ENCODE assay signal across 1 cellular context in genomic region chr21:41879190-41879998, GRCh38.
TF ChIP-seq lines count a peak whose summit lies in the region.

TSS of gene PRDM15 (minus strand) at chr21:41879344. CDS start at chr21:41860363, 18,981 bp downstream.

TF ChIP-seq in H1, 55 proteins besides CTCF, POLR2A, EP300 and RAD21 (continued from another document):
- TF ChIP-seq ATF2 (IDR thresholded peaks at IDR 0.05; ENCODE audit: low read length) (no peak), PHF8 (conservative IDR thresholded peaks at IDR 0.05; ENCODE audit: low read depth, low read length) (peak; percentile 53), BACH1 (IDR thresholded peaks at IDR 0.05; ENCODE audit: low read length) (peak; percentile 63; the same call in 1 of the 2 replicates), CHD7 (IDR thresholded peaks at IDR 0.05; ENCODE audit: insufficient replicate concordance, low read length) (no peak), TEAD4 (IDR thresholded peaks at IDR 0.05; ENCODE audit: low read depth, low read length) (0 out of 2 replicates have a peak, but pooled peaks have one; percentile 16), NRF1 (IDR thresholded peaks at IDR 0.05; ENCODE audit: low read depth, low read length) (no peak), RBBP5 (IDR thresholded peaks at IDR 0.05; ENCODE audit: borderline replicate concordance, low read depth, low read length) (no peak), KDM4A (IDR thresholded peaks at IDR 0.05; ENCODE audit: low read depth, low read length, severe bottlenecking) (peak; percentile 89), TAF1 (IDR thresholded peaks at IDR 0.05; ENCODE audit: low read depth, low read length) (peak; percentile 34; the same call in 1 of the 2 replicates), SIN3A (conservative IDR thresholded peaks at IDR 0.05 in 1 of 2, IDR thresholded peaks at IDR 0.05 in 1 of 2; ENCODE audit: low read depth in 1 of 2, low read length in 2 of 2) (peak in 1 of 2 experiments; percentile 52; a peak in 1 of 4 replicates), CREB1 (IDR thresholded peaks at IDR 0.05) (peak; percentile 15; the same call in 1 of the 2 replicates), SIX5 (IDR thresholded peaks at IDR 0.05; ENCODE audit: low read depth, low read length) (peak; percentile 26; the same call in 1 of the 2 replicates), SP1 (IDR thresholded peaks at IDR 0.05; ENCODE audit: low read depth, low read length) (peak; percentile 64; the same call in 1 of the 2 replicates), GABPA (IDR thresholded peaks at IDR 0.05; ENCODE audit: borderline replicate concordance, insufficient read depth, low read length) (peak; percentile 67; the same call in 1 of the 2 replicates), JUND (IDR thresholded peaks at IDR 0.05; ENCODE audit: low read length) (no peak), NANOG (IDR thresholded peaks at IDR 0.05; ENCODE audit: insufficient read depth, low read depth, low read length, poor library complexity, severe bottlenecking) (no peak), E2F6 (IDR thresholded peaks at IDR 0.05) (peak; percentile 61; the same call in 1 of the 2 replicates)
